1 cellular context compared by ENCODE assay signal in the genomic region with DNA sequence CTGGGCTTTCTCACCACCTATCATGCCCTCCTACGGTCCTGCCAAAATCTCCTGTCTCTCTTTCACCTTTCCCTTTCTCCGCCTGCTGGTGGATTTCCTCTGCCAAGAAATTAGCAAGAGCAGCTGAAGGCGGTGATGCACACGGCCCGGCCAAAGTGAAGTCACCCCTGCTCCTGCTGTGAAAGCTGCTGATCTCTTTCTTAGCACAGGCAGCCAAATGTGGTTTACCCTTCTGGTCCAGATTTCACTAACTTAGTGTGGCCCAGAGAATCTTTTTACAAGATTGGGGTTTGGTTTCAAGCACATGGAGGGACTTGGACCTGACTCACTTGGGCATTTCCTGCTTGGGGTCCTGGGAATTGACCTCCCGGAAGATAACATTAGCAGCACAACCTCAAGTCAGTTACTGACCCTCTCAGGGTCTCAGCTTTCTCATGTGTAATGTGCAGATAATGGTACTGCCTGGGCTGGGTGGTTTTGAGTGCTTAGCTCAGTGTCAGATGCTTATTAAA.
TF ChIP-seq lines count a peak whose summit lies in the region.

No MANE protein-coding gene starts in this region.

TF ChIP-seq in GM23338, 12 proteins besides CTCF, POLR2A, EP300 and RAD21 (continued from another document):
- TF ChIP-seq, protein P1, sequence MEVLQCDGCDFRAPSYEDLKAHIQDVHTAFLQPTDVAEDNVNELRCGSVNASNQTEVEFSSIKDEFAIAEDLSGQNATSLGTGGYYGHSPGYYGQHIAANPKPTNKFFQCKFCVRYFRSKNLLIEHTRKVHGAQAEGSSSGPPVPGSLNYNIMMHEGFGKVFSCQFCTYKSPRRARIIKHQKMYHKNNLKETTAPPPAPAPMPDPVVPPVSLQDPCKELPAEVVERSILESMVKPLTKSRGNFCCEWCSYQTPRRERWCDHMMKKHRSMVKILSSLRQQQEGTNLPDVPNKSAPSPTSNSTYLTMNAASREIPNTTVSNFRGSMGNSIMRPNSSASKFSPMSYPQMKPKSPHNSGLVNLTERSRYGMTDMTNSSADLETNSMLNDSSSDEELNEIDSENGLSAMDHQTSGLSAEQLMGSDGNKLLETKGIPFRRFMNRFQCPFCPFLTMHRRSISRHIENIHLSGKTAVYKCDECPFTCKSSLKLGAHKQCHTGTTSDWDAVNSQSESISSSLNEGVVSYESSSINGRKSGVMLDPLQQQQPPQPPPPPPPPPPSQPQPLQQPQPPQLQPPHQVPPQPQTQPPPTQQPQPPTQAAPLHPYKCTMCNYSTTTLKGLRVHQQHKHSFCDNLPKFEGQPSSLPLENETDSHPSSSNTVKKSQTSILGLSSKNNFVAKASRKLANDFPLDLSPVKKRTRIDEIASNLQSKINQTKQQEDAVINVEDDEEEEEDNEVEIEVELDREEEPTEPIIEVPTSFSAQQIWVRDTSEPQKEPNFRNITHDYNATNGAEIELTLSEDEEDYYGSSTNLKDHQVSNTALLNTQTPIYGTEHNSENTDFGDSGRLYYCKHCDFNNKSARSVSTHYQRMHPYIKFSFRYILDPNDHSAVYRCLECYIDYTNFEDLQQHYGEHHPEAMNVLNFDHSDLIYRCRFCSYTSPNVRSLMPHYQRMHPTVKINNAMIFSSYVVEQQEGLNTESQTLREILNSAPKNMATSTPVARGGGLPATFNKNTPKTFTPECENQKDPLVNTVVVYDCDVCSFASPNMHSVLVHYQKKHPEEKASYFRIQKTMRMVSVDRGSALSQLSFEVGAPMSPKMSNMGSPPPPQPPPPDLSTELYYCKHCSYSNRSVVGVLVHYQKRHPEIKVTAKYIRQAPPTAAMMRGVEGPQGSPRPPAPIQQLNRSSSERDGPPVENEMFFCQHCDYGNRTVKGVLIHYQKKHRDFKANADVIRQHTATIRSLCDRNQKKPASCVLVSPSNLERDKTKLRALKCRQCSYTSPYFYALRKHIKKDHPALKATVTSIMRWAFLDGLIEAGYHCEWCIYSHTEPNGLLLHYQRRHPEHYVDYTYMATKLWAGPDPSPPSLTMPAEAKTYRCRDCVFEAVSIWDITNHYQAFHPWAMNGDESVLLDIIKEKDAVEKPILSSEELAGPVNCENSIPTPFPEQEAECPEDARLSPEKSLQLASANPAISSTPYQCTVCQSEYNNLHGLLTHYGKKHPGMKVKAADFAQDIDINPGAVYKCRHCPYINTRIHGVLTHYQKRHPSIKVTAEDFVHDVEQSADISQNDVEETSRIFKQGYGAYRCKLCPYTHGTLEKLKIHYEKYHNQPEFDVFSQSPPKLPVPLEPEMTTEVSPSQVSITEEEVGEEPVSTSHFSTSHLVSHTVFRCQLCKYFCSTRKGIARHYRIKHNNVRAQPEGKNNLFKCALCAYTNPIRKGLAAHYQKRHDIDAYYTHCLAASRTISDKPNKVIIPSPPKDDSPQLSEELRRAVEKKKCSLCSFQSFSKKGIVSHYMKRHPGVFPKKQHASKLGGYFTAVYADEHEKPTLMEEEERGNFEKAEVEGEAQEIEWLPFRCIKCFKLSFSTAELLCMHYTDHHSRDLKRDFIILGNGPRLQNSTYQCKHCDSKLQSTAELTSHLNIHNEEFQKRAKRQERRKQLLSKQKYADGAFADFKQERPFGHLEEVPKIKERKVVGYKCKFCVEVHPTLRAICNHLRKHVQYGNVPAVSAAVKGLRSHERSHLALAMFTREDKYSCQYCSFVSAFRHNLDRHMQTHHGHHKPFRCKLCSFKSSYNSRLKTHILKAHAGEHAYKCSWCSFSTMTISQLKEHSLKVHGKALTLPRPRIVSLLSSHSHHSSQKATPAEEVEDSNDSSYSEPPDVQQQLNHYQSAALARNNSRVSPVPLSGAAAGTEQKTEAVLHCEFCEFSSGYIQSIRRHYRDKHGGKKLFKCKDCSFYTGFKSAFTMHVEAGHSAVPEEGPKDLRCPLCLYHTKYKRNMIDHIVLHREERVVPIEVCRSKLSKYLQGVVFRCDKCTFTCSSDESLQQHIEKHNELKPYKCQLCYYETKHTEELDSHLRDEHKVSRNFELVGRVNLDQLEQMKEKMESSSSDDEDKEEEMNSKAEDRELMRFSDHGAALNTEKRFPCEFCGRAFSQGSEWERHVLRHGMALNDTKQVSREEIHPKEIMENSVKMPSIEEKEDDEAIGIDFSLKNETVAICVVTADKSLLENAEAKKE (CRISPR knock-in tag; IDR thresholded peaks at IDR 0.05): no peak
